ENCODE assay signal across 34 cellular contexts in the genomic region with DNA sequence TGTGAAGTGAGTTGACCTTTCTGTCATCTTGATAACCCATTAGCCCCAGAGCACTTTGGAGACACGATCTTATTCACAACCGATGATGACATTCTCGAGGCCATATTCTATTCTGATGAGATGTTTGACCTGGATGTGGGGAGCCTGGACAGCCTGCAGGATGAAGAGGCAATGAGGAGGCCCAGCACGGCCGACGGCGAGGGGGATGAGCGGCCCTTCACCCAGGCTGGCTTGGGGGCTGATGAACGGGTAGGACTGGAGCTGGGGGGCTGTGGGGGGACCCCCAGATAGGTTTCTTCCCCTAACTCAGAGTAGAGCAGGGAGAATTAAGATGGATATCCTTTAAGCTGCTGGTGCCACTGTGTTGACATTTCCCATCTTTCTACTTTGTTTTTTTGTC.
"Had no signal": no experiment of that assay in that cellular context is flagged by ENCODE, and none has a peak within 500 bp of the region (broad histone marks: within the 10 kb centered on the region; RNA-seq: fewer than 3 reads in every experiment).

No MANE protein-coding gene starts in this region.

- H3K27ac ChIP-seq: adrenal gland, ascending aorta, body of pancreas, brain microvascular endothelial cell, breast epithelium, cardiac muscle cell had no signal

- FAIRE-seq: astrocyte had no signal

- H3K9me3 ChIP-seq: adrenal gland, ascending aorta, body of pancreas, breast epithelium had no signal

- DNase-seq: activated effector memory CD4-positive, alpha-beta T cell treated with anti-CD3 and anti-CD28 coated beads, Interleukin-2, amount 50 U/mL, for 16 hours; activated effector memory CD4-positive, alpha-beta T cell treated with Interleukin-2 at 50 U/mL for 16 hours; activated gamma-delta T cell; activated gamma-delta T cell treated with Interleukin-2 at 50 U/mL for 16 hours; activated naive CD4-positive, alpha-beta T cell; activated naive CD4-positive, alpha-beta T cell treated with anti-CD3 and anti-CD28 coated beads for 36 hours; activated naive CD4-positive, alpha-beta T cell treated with anti-CD3 and anti-CD28 coated beads, Interleukin-2, amount 10 ng/mL, durations not matched to agents 7 days and 5 days; activated naive CD4-positive, alpha-beta T cell treated with anti-CD3 and anti-CD28 coated beads, Interleukin-2, amount 50 U/mL, for 16 hours; activated naive CD4-positive, alpha-beta T cell treated with Interleukin-2 at 50 U/mL for 16 hours; activated naive CD8-positive, alpha-beta T cell treated with anti-CD3 and anti-CD28 coated beads for 36 hours; activated naive CD8-positive, alpha-beta T cell treated with anti-CD3 and anti-CD28 coated beads, Interleukin-2, amount 10 ng/mL, durations not matched to agents 7 days and 5 days; activated naive CD8-positive, alpha-beta T cell treated with anti-CD3 and anti-CD28 coated beads, Interleukin-2, amount 50 U/mL, for 24 hours; activated T-cell treated with anti-CD3 and anti-CD28 coated beads for 4 hours; activated T-cell treated with anti-CD3 and anti-CD28 coated beads, Interleukin-2, amount 50 U/mL, for 1 hour; activated T-cell treated with anti-CD3 and anti-CD28 coated beads, Interleukin-2, amount 50 U/mL, for 24 hours; activated T-cell treated with anti-CD3 and anti-CD28 coated beads, Interleukin-2, amount 50 U/mL, for 4 hours; activated T-cell treated with anti-CD3 and anti-CD28 coated beads, Interleukin-2, amount 50 U/mL, for 48 hours; activated T-cell treated with anti-CD3 and anti-CD28 coated beads, Interleukin-2, amount 50 U/mL, for 72 hours; adrenal gland; amniotic stem cell; amygdala; anterior cingulate cortex; aorta; body of pancreas; brain microvascular endothelial cell; caudate nucleus; central memory CD4-positive, alpha-beta T cell; cerebellar nuclear complex had no signal

- ATAC-seq: activated naive CD4-positive, alpha-beta T cell treated with anti-CD3 and anti-CD28 coated beads, Interleukin-2, amount 50 U/mL, for 72 hours; activated naive CD8-positive, alpha-beta T cell treated with anti-CD3 and anti-CD28 coated beads, Interleukin-2, amount 50 U/mL, for 24 hours; activated T-cell treated with anti-CD3 and anti-CD28 coated beads, Interleukin-2, amount 50 U/mL, for 4 hours; activated T-cell treated with anti-CD3 and anti-CD28 coated beads, Interleukin-2, amount 50 U/mL, for 72 hours; activated T-helper 17 cell treated with anti-CD3 and anti-CD28 coated beads, Interleukin-2, amount 50 U/mL, for 72 hours; body of pancreas had no signal

- H3K27me3 ChIP-seq: adrenal gland, ascending aorta, body of pancreas, brain microvascular endothelial cell, breast epithelium, cardiac muscle cell had no signal

- H3K4me1 ChIP-seq: adrenal gland, body of pancreas, breast epithelium had no signal

- H3K4me3 ChIP-seq: adrenal gland, ascending aorta, body of pancreas, breast epithelium, cardiac muscle cell had no signal

- H3K36me3 ChIP-seq: adrenal gland, brain microvascular endothelial cell, breast epithelium, cardiac muscle cell had no signal
